9 cellular contexts compared by ENCODE assay signal in the genomic region with DNA sequence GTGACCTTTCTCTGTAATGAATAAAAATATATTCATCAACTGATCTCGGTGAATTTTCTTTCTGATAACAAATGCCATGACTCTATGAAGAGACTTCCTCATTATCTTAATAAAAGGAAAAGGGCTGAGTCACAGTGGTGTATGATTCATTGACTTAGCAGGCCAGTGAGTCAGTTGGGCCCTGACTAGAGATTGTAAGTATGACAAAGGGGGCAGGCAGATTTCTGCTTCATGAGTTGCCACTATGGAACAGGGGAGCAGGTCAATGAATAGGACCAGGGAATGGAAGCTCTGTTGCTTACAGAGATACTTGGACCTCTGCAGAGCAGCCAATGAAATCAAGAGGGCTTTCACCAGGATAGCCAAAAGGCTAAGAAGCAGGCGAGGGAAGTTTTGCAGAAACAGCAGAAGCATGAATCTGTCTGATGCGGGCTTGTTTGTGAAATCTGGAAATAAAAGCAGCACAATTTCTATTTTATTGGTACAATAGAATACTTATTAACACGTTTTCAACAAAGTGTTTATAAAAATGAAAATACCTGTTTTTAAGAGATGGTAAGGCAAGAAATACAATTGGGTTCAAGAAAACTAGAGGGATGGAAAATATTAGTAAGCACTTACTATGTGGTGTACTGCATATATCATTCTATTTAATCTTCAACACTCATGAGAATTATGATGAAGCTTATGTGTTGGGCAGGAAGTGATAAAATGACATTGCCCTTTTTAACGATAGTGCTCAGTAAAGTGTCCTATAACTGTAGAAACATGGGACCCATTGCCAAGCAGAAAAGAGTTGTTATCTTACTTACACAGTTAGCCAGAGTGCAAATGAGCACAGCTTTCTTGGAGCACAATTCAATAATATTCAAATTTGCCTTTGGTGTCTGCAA.
A peak's percentile ranks its signal among the peaks of the same experiment; 100 is the strongest.
DNase-seq lines count a peak whose midpoint lies in the region; ATAC-seq and TF ChIP-seq lines count a peak whose summit lies in the region.
"Had no signal": no experiment of that assay in that cellular context is flagged by ENCODE, and none has a peak within 500 bp of the region (broad histone marks: within the 10 kb centered on the region; RNA-seq: fewer than 3 reads in every experiment).

No MANE protein-coding gene starts in this region.

- H3K36me3 Mint-ChIP-seq in naive thymus-derived CD4-positive, alpha-beta T cell = no peaks in the 10 kb centered on the region

- no peak overlapping the region for H3K4me3 Mint-ChIP-seq in naive thymus-derived CD4-positive, alpha-beta T cell

- peak overlapping the region; percentile 70 for H3K27ac ChIP-seq in brain microvascular endothelial cell
- no peak overlapping the region for H3K27ac ChIP-seq in naive thymus-derived CD4-positive, alpha-beta T cell (ENCODE audit: low read depth, low read length)
- H3K27ac ChIP-seq: KMS-11 had no signal

- no peaks in the 10 kb centered on the region for H3K79me2 ChIP-seq in Loucy (ENCODE audit: insufficient read depth, low read length)

- H3K4me3 ChIP-seq in Loucy (ENCODE audit: low read length, poor library complexity, severe bottlenecking) = peak overlapping the region; percentile 62
- no peak overlapping the region for H3K4me3 ChIP-seq in brain microvascular endothelial cell (ENCODE audit: low read depth, low read length)
- H3K4me3 ChIP-seq in naive thymus-derived CD4-positive, alpha-beta T cell (ENCODE audit: low read length) = no peak overlapping the region

- peak overlapping the region; percentile 82 for H3K4me2 ChIP-seq in Loucy (ENCODE audit: low read depth, low read length, poor library complexity, severe bottlenecking)
- H3K4me2 ChIP-seq: KMS-11 had no signal

- TF ChIP-seq CTCF in Loucy (conservative IDR thresholded peaks at IDR 0.05; ENCODE audit: low read length) = no peak
- TF ChIP-seq CTCF in brain microvascular endothelial cell (IDR thresholded peaks at IDR 0.05; ENCODE audit: low read depth, low read length, missing control alignments) = no peak

- DNase-seq in EH (ENCODE audit: low read depth) = peak; percentile 98
- peak; percentile 96 for DNase-seq in brain microvascular endothelial cell
- no peak for DNase-seq in naive thymus-derived CD4-positive, alpha-beta T cell
- no peak for DNase-seq in NCI-H82 treated with DMSO at 0.1 percent for 48 hours (lab: John Stamatoyannopoulos, UW; ENCODE audit: unreplicated experiment)

- no peaks in the 10 kb centered on the region for H3K36me3 ChIP-seq in Loucy (ENCODE audit: insufficient read depth, low read length)
- H3K36me3 ChIP-seq in brain microvascular endothelial cell (replicated peaks) = no peaks in the 10 kb centered on the region
- H3K36me3 ChIP-seq in naive thymus-derived CD4-positive, alpha-beta T cell (ENCODE audit: control insufficient read depth in 2 of 3, insufficient read depth in 3 of 3, low read length in 3 of 3) = no peaks in the 10 kb centered on the region

- H3F3A ChIP-seq in Loucy (ENCODE audit: low read depth) = peaks cover 20% of the 10 kb centered on the region; the same call in 1 of the 2 replicates

- H3K27me3 ChIP-seq in Loucy (ENCODE audit: insufficient read depth, low read length, poor library complexity, severe bottlenecking) = no peaks in the 10 kb centered on the region
- no peaks in the 10 kb centered on the region for H3K27me3 ChIP-seq in brain microvascular endothelial cell (replicated peaks)
- H3K27me3 ChIP-seq in naive thymus-derived CD4-positive, alpha-beta T cell (ENCODE audit: control insufficient read depth in 2 of 2, insufficient read depth in 2 of 2, low read length in 2 of 2) = no peaks in the 10 kb centered on the region

- ATAC-seq in naive thymus-derived CD4-positive, alpha-beta T cell = peak; percentile 86
- ATAC-seq in GM19351 (IDR thresholded peaks at IDR 0.05; ENCODE audit: unreplicated experiment) = no peak
- ATAC-seq in HG03457 (IDR thresholded peaks at IDR 0.05; ENCODE audit: unreplicated experiment) = no peak
- ATAC-seq in GM21717 (IDR thresholded peaks at IDR 0.05; ENCODE audit: unreplicated experiment) = no peak

- no peaks in the 10 kb centered on the region for H3K9me2 ChIP-seq in Loucy (replicated peaks; ENCODE audit: low read depth, low read length)

- no peaks in the 10 kb centered on the region for H4K20me1 ChIP-seq in Loucy (ENCODE audit: insufficient read depth, low read length, poor library complexity, severe bottlenecking)

- H3K27me3 Mint-ChIP-seq in naive thymus-derived CD4-positive, alpha-beta T cell = peaks cover 2 to 24% (median 9%) of the 10 kb centered on the region in 5 donors

- no peaks in the 10 kb centered on the region for H3K4me1 Mint-ChIP-seq in naive thymus-derived CD4-positive, alpha-beta T cell

- intact Hi-C loops in naive thymus-derived CD4-positive, alpha-beta T cell (cut with micrococcal nuclease) = no loop called here

- peaks cover 2% of the 10 kb centered on the region; the same call in 1 of the 2 replicates for H3K9me3 ChIP-seq in Loucy (ENCODE audit: insufficient read depth, low read depth, low read length)
- H3K9me3 ChIP-seq in naive thymus-derived CD4-positive, alpha-beta T cell (ENCODE audit: control insufficient read depth in 2 of 3, low read length in 3 of 3) = no peaks in the 10 kb centered on the region

- CTCF ChIA-PET in naive thymus-derived CD4-positive, alpha-beta T cell (lab: Charles Lee) = no interaction called here

- in situ Hi-C loops in brain microvascular endothelial cell (cut with HindIII; ENCODE audit: low pct_ligation_motif_present, low sequenced_read_pairs) = no loop called here

- peaks cover 0 to 7% (median 0%) of the 10 kb centered on the region in 11 donors for H3K9me3 Mint-ChIP-seq in naive thymus-derived CD4-positive, alpha-beta T cell

- H3K27ac Mint-ChIP-seq in naive thymus-derived CD4-positive, alpha-beta T cell = no peak overlapping the region

- POLR2A ChIA-PET in naive thymus-derived CD4-positive, alpha-beta T cell (lab: Charles Lee) = no interaction called here

- peak overlapping the region; percentile 60 for H3K9ac ChIP-seq in Loucy (ENCODE audit: low read depth, low read length, poor library complexity, severe bottlenecking)
- H3K9ac ChIP-seq: KMS-11 had no signal

- peaks cover 66% of the 10 kb centered on the region for H3K4me1 ChIP-seq in Loucy (ENCODE audit: insufficient read depth, low read length, poor library complexity, severe bottlenecking)
- no peaks in the 10 kb centered on the region for H3K4me1 ChIP-seq in naive thymus-derived CD4-positive, alpha-beta T cell (ENCODE audit: control insufficient read depth in 2 of 2, insufficient read depth in 2 of 2, low read length in 2 of 2)

- no peak overlapping the region for H2AFZ ChIP-seq in Loucy (ENCODE audit: low read length)

Comparison
In these comparisons a context has a peak if more than half of its experiments do, and no peak if none do; other contexts are left out.
1. DNase-seq: peak in EH (single experiment) and brain microvascular endothelial cell (single experiment); none in naive thymus-derived CD4-positive, alpha-beta T cell (0 of 9) and NCI-H82 treated with DMSO at 0.1 percent for 48 hours (single experiment).